ENCODE assay signal across 13 cellular contexts in genomic region chr12:24012528-24012927, GRCh38.
A peak's percentile ranks its signal among the peaks of the same experiment; 100 is the strongest.
DNase-seq lines count a peak whose midpoint lies in the region; ATAC-seq and TF ChIP-seq lines count a peak whose summit lies in the region.
"Had no signal": no experiment of that assay in that cellular context is flagged by ENCODE, and none has a peak within 500 bp of the region (broad histone marks: within the 10 kb centered on the region; RNA-seq: fewer than 3 reads in every experiment).

No MANE protein-coding gene starts in this region.

- H3F3A ChIP-seq in smooth muscle cell (ENCODE audit: low read depth): peaks cover 4% of the 10 kb centered on the region

- no peak overlapping the region for H3K27ac ChIP-seq in smooth muscle cell (ENCODE audit: low read depth)
- H3K27ac ChIP-seq in gastrocnemius medialis: no peak overlapping the region
- H3K27ac ChIP-seq: uterus had no signal

- H3K9me3 ChIP-seq in smooth muscle cell (replicated peaks; ENCODE audit: low read depth) (no peaks in the 10 kb centered on the region), gastrocnemius medialis (no peaks in the 10 kb centered on the region)
- H3K9me3 ChIP-seq: uterus had no signal

- no peak overlapping the region for H3K9ac ChIP-seq in smooth muscle cell (ENCODE audit: low read depth)

- H3K4me1 ChIP-seq in smooth muscle cell (ENCODE audit: low read depth) (peaks cover 37% of the 10 kb centered on the region), gastrocnemius medialis (no peaks in the 10 kb centered on the region)
- H3K4me1 ChIP-seq: uterus had no signal

- H3K4me3 Mint-ChIP-seq in stimulated activated memory B cell treated with anti-CD40 and anti-IgM and Interleukin-4, amounts not matched to agents 10 μg/mL and 1 μg/mL and 100 μg/mL, for 72 hours: no peak overlapping the region
- H3K4me3 Mint-ChIP-seq: activated naive CD8-positive, alpha-beta T cell treated with anti-CD3 and anti-CD28 coated beads for 36 hours; dendritic cell treated with granulocyte-macrophage colony-stimulating factor and Interleukin-4, amounts not matched to agents 40 ng/mL and 50 ng/mL, for 4 days had no signal

- H4K20me1 ChIP-seq in smooth muscle cell (ENCODE audit: low read depth): no peaks in the 10 kb centered on the region

- no peaks in the 10 kb centered on the region for H3K4me1 Mint-ChIP-seq in stimulated activated memory B cell treated with anti-CD40 and anti-IgM and Interleukin-4, amounts not matched to agents 10 μg/mL and 1 μg/mL and 100 μg/mL, for 72 hours
- H3K4me1 Mint-ChIP-seq: activated naive CD8-positive, alpha-beta T cell treated with anti-CD3 and anti-CD28 coated beads for 36 hours had no signal

- H3K27me3 ChIP-seq in smooth muscle cell (ENCODE audit: low read depth): no peaks in the 10 kb centered on the region
- no peaks in the 10 kb centered on the region for H3K27me3 ChIP-seq in gastrocnemius medialis
- H3K27me3 ChIP-seq: uterus had no signal

- peak; percentile 1 for DNase-seq in SIG-M5 treated with dmso at 0.1 percent for 504 hours (lab: John Stamatoyannopoulos, UW; ENCODE audit: unreplicated experiment)
- no peak for DNase-seq in SIG-M5 (lab: John Stamatoyannopoulos, UW)
- DNase-seq in OCI-M1 (lab: John Stamatoyannopoulos, UW): peak; percentile 53
- peak; percentile 34 for DNase-seq in fibroblast of peridontal ligament (ENCODE audit: extremely low read depth)
- no peak for DNase-seq in smooth muscle cell (lab: John Stamatoyannopoulos, UW; ENCODE audit: unreplicated experiment)
- DNase-seq in gastrocnemius medialis: no peak
- DNase-seq: activated naive CD8-positive, alpha-beta T cell treated with anti-CD3 and anti-CD28 coated beads for 36 hours; head of caudate nucleus; NCI-H345; uterus had no signal

- no peaks in the 10 kb centered on the region for H3K9me3 Mint-ChIP-seq in stimulated activated memory B cell treated with anti-CD40 and anti-IgM and Interleukin-4, amounts not matched to agents 10 μg/mL and 1 μg/mL and 100 μg/mL, for 72 hours
- H3K9me3 Mint-ChIP-seq: activated naive CD8-positive, alpha-beta T cell treated with anti-CD3 and anti-CD28 coated beads for 36 hours had no signal

- H3K79me2 ChIP-seq in smooth muscle cell (ENCODE audit: low read depth): no peaks in the 10 kb centered on the region

- no peak for ATAC-seq in gastrocnemius medialis
- ATAC-seq in GM21786 (IDR thresholded peaks at IDR 0.05; ENCODE audit: unreplicated experiment): no peak
- no peak for ATAC-seq in stimulated activated memory B cell treated with anti-CD40 and anti-IgM and Interleukin-4, amounts not matched to agents 10 μg/mL and 1 μg/mL and 100 μg/mL, for 72 hours

- H3K36me3 ChIP-seq in smooth muscle cell (ENCODE audit: low read depth) (no peaks in the 10 kb centered on the region), gastrocnemius medialis (no peaks in the 10 kb centered on the region)
- H3K36me3 ChIP-seq: uterus had no signal

- H2AFZ ChIP-seq in smooth muscle cell (ENCODE audit: low read depth): no peak overlapping the region

- in situ Hi-C loops in gastrocnemius medialis (cut with MboI; ENCODE audit: low sequenced_read_pairs in 4 of 4): no loop called here

- no peak overlapping the region for H3K27ac Mint-ChIP-seq in stimulated activated memory B cell treated with anti-CD40 and anti-IgM and Interleukin-4, amounts not matched to agents 10 μg/mL and 1 μg/mL and 100 μg/mL, for 72 hours
- H3K27ac Mint-ChIP-seq: activated naive CD8-positive, alpha-beta T cell treated with anti-CD3 and anti-CD28 coated beads for 36 hours; dendritic cell treated with granulocyte-macrophage colony-stimulating factor and Interleukin-4, amounts not matched to agents 40 ng/mL and 50 ng/mL, for 4 days had no signal

- H3K27me3 Mint-ChIP-seq in stimulated activated memory B cell treated with anti-CD40 and anti-IgM and Interleukin-4, amounts not matched to agents 10 μg/mL and 1 μg/mL and 100 μg/mL, for 72 hours: no peaks in the 10 kb centered on the region
- H3K27me3 Mint-ChIP-seq: activated naive CD8-positive, alpha-beta T cell treated with anti-CD3 and anti-CD28 coated beads for 36 hours; dendritic cell treated with granulocyte-macrophage colony-stimulating factor and Interleukin-4, amounts not matched to agents 40 ng/mL and 50 ng/mL, for 4 days had no signal

- H3K4me2 ChIP-seq in smooth muscle cell: no peak overlapping the region

- intact Hi-C loops in gastrocnemius medialis (cut with DNase I; ENCODE audit: low total_unique reads): no loop called here

- TF ChIP-seq CTCF in smooth muscle cell (IDR thresholded peaks at IDR 0.05; ENCODE audit: borderline replicate concordance, insufficient read depth, poor library complexity, severe bottlenecking) (peak; percentile 8), gastrocnemius medialis (IDR thresholded peaks at IDR 0.05 in 4 of 5, conservative IDR thresholded peaks at IDR 0.05 in 1 of 5) (no peak)

- 89% methylated on average over 1 of the region's 1 CpG for WGBS in smooth muscle cell (ENCODE audit: low lambda C conversion rate)

- H3K36me3 Mint-ChIP-seq in stimulated activated memory B cell treated with anti-CD40 and anti-IgM and Interleukin-4, amounts not matched to agents 10 μg/mL and 1 μg/mL and 100 μg/mL, for 72 hours: no peaks in the 10 kb centered on the region
- H3K36me3 Mint-ChIP-seq: activated naive CD8-positive, alpha-beta T cell treated with anti-CD3 and anti-CD28 coated beads for 36 hours had no signal

- H3K4me3 ChIP-seq in smooth muscle cell: no peak overlapping the region
- H3K4me3 ChIP-seq in gastrocnemius medialis: no peak overlapping the region
- H3K4me3 ChIP-seq: uterus had no signal

- TF ChIP-seq POLR2A in gastrocnemius medialis (IDR thresholded peaks at IDR 0.05): no peak

Comparison
In these comparisons a context has a peak if more than half of its experiments do, and no peak if none do; other contexts are left out.
1. DNase-seq: peak in SIG-M5 treated with dmso at 0.1 percent for 504 hours (single experiment), OCI-M1 (single experiment) and fibroblast of peridontal ligament (single experiment); none in SIG-M5 (single experiment), smooth muscle cell (single experiment) and gastrocnemius medialis (0 of 2).